Comparison of ENCODE assay signal across 24 cellular contexts in genomic region chr1:80961464-80962190, GRCh38.
DNase-seq lines count a peak whose midpoint lies in the region; ATAC-seq lines count a peak whose summit lies in the region.
"Had no signal": no experiment of that assay in that cellular context is flagged by ENCODE, and none has a peak within 500 bp of the region (broad histone marks: within the 10 kb centered on the region; RNA-seq: fewer than 3 reads in every experiment).

No MANE protein-coding gene starts in this region.

- no peaks in the 10 kb centered on the region for H3K36me3 ChIP-seq in mesenchymal stem cell (ENCODE audit: control insufficient read depth in 1 of 2, insufficient read depth in 2 of 2, low read depth in 1 of 2, low read length in 2 of 2)
- H3K36me3 ChIP-seq: SJSA1, thoracic aorta had no signal

- H3K4me1 ChIP-seq in mesenchymal stem cell (ENCODE audit: control insufficient read depth, insufficient read depth, low read depth, low read length) = peaks cover 6% of the 10 kb centered on the region
- H3K4me1 ChIP-seq: SJSA1 had no signal

- H2AFZ ChIP-seq in mesenchymal stem cell (ENCODE audit: low read depth, low read length) = no peak overlapping the region
- H2AFZ ChIP-seq: PC-9 had no signal

- no peaks in the 10 kb centered on the region for H3K27me3 ChIP-seq in mesenchymal stem cell (ENCODE audit: control insufficient read depth in 1 of 2, insufficient read depth in 1 of 2, low read length in 2 of 2)
- H3K27me3 ChIP-seq: SJSA1 had no signal

- H3K4me2 ChIP-seq in mesenchymal stem cell (ENCODE audit: low read length, poor library complexity, severe bottlenecking) = no peak overlapping the region
- H3K4me2 ChIP-seq: PC-9 had no signal

- H4K8ac ChIP-seq in mesenchymal stem cell (ENCODE audit: low read length) = no peak overlapping the region

- no peak overlapping the region for H2BK5ac ChIP-seq in mesenchymal stem cell (ENCODE audit: low read depth, low read length, poor library complexity, severe bottlenecking)

- H3K4ac ChIP-seq in mesenchymal stem cell (ENCODE audit: low read depth in 1 of 2, low read length in 2 of 2) = no peak overlapping the region

- no peak overlapping the region for H2BK120ac ChIP-seq in mesenchymal stem cell (ENCODE audit: low read depth, low read length)

- H4K91ac ChIP-seq in mesenchymal stem cell (ENCODE audit: low read length) = no peak overlapping the region

- H3K9me3 ChIP-seq in mesenchymal stem cell (ENCODE audit: control insufficient read depth, low read length) = no peaks in the 10 kb centered on the region
- H3K9me3 ChIP-seq: SJSA1, thoracic aorta had no signal

- H3K9ac ChIP-seq in mesenchymal stem cell (ENCODE audit: low read length) = no peak overlapping the region

- H2BK12ac ChIP-seq in mesenchymal stem cell (ENCODE audit: low read length in 2 of 2) = no peak overlapping the region

- 94% methylated on average over 5 of the region's 5 CpGs for WGBS in mesenchymal stem cell

- H3K23ac ChIP-seq in mesenchymal stem cell (ENCODE audit: low read length in 2 of 2) = no peak overlapping the region

- in situ Hi-C loops in ACHN (cut with HindIII; ENCODE audit: low pct_ligation_motif_present, low pct_unique_long_range_greater_than_20kb, low sequenced_read_pairs) = no loop called here

- H3K14ac ChIP-seq in mesenchymal stem cell (ENCODE audit: low read length in 2 of 2) = no peak overlapping the region

- no peaks in the 10 kb centered on the region for H3K79me1 ChIP-seq in mesenchymal stem cell (replicated peaks; ENCODE audit: low read length, poor library complexity, severe bottlenecking)

- ATAC-seq in HG03095 (IDR thresholded peaks at IDR 0.05; ENCODE audit: unreplicated experiment) (no peak), HG02763 (IDR thresholded peaks at IDR 0.05; ENCODE audit: unreplicated experiment) (no peak)
- ATAC-seq: activated naive CD4-positive, alpha-beta T cell treated with anti-CD3 and anti-CD28 coated beads, Interleukin-2, amount 50 U/mL, for 72 hours; CD8-positive, alpha-beta T cell; GM12878 had no signal

- H3K4me3 ChIP-seq in mesenchymal stem cell (ENCODE audit: insufficient read depth in 1 of 2, low read depth in 1 of 2, low read length in 2 of 2) = no peak overlapping the region
- H3K4me3 ChIP-seq: GM12878, PC-9, SJSA1, skin epidermis, thoracic aorta had no signal

- H2BK15ac ChIP-seq in mesenchymal stem cell (ENCODE audit: low read depth, poor library complexity, severe bottlenecking) = no peak overlapping the region

- H3K18ac ChIP-seq in mesenchymal stem cell (ENCODE audit: low read depth in 1 of 2, low read length in 2 of 2) = no peak overlapping the region

- DNase-seq in H4 (ENCODE audit: low spot score) = peak; percentile 6
- peak; percentile 3 for DNase-seq in NAMALWA (ENCODE audit: low spot score)
- DNase-seq in SHP77 (lab: John Stamatoyannopoulos, UW) = peak; percentile 82 to 89
- no peak for DNase-seq in mesenchymal stem cell
- DNase-seq in ACHN = no peak
- DNase-seq: activated CD4-positive, alpha-beta T cell treated with anti-CD3 and anti-CD28 coated beads, Interleukin-2, amount 10 ng/mL, durations not matched to agents 7 days and 5 days; CD8-positive, alpha-beta T cell; DMS79; erythroblast; Karpas-422; NCI-H1092; NCI-H82; PC-9; stimulated activated CD4-positive, alpha-beta T cell treated with anti-CD3 and anti-CD28 coated beads, Interleukin-2, amount 100 ng/mL, for 48 hours; stimulated activated naive CD4-positive, alpha-beta T cell treated with Interleukin-2 at 50 U/mL for 16 hours; T-helper 2 cell had no signal

- H2AK5ac ChIP-seq in mesenchymal stem cell (ENCODE audit: low read length, severe bottlenecking) = peak overlapping the region; percentile 45

- H3K27ac ChIP-seq in mesenchymal stem cell (ENCODE audit: low read length, poor library complexity, severe bottlenecking) = no peak overlapping the region
- H3K27ac ChIP-seq: PC-9, SJSA1, skin epidermis, thoracic aorta, VCaP had no signal

Comparison
In these comparisons a context has a peak if more than half of its experiments do, and no peak if none do; other contexts are left out.
1. DNase-seq: peak in H4 (single experiment), NAMALWA (single experiment) and SHP77 (2 of 2); none in mesenchymal stem cell (single experiment) and ACHN (single experiment).